ENCODE assay signal across 1 cellular context in genomic region chr10:90865400-90865799, GRCh38.
TF ChIP-seq lines count a peak whose summit lies in the region.

No MANE protein-coding gene starts in this region.

TF ChIP-seq in GM23338, 12 proteins besides CTCF, POLR2A, EP300 and RAD21 (continued from another document):
- TF ChIP-seq, protein P1, sequence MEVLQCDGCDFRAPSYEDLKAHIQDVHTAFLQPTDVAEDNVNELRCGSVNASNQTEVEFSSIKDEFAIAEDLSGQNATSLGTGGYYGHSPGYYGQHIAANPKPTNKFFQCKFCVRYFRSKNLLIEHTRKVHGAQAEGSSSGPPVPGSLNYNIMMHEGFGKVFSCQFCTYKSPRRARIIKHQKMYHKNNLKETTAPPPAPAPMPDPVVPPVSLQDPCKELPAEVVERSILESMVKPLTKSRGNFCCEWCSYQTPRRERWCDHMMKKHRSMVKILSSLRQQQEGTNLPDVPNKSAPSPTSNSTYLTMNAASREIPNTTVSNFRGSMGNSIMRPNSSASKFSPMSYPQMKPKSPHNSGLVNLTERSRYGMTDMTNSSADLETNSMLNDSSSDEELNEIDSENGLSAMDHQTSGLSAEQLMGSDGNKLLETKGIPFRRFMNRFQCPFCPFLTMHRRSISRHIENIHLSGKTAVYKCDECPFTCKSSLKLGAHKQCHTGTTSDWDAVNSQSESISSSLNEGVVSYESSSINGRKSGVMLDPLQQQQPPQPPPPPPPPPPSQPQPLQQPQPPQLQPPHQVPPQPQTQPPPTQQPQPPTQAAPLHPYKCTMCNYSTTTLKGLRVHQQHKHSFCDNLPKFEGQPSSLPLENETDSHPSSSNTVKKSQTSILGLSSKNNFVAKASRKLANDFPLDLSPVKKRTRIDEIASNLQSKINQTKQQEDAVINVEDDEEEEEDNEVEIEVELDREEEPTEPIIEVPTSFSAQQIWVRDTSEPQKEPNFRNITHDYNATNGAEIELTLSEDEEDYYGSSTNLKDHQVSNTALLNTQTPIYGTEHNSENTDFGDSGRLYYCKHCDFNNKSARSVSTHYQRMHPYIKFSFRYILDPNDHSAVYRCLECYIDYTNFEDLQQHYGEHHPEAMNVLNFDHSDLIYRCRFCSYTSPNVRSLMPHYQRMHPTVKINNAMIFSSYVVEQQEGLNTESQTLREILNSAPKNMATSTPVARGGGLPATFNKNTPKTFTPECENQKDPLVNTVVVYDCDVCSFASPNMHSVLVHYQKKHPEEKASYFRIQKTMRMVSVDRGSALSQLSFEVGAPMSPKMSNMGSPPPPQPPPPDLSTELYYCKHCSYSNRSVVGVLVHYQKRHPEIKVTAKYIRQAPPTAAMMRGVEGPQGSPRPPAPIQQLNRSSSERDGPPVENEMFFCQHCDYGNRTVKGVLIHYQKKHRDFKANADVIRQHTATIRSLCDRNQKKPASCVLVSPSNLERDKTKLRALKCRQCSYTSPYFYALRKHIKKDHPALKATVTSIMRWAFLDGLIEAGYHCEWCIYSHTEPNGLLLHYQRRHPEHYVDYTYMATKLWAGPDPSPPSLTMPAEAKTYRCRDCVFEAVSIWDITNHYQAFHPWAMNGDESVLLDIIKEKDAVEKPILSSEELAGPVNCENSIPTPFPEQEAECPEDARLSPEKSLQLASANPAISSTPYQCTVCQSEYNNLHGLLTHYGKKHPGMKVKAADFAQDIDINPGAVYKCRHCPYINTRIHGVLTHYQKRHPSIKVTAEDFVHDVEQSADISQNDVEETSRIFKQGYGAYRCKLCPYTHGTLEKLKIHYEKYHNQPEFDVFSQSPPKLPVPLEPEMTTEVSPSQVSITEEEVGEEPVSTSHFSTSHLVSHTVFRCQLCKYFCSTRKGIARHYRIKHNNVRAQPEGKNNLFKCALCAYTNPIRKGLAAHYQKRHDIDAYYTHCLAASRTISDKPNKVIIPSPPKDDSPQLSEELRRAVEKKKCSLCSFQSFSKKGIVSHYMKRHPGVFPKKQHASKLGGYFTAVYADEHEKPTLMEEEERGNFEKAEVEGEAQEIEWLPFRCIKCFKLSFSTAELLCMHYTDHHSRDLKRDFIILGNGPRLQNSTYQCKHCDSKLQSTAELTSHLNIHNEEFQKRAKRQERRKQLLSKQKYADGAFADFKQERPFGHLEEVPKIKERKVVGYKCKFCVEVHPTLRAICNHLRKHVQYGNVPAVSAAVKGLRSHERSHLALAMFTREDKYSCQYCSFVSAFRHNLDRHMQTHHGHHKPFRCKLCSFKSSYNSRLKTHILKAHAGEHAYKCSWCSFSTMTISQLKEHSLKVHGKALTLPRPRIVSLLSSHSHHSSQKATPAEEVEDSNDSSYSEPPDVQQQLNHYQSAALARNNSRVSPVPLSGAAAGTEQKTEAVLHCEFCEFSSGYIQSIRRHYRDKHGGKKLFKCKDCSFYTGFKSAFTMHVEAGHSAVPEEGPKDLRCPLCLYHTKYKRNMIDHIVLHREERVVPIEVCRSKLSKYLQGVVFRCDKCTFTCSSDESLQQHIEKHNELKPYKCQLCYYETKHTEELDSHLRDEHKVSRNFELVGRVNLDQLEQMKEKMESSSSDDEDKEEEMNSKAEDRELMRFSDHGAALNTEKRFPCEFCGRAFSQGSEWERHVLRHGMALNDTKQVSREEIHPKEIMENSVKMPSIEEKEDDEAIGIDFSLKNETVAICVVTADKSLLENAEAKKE (CRISPR knock-in tag; IDR thresholded peaks at IDR 0.05), result no peak
TF ChIP-seq in GM23338: peak in this region for 0.
